In the genomic region with DNA sequence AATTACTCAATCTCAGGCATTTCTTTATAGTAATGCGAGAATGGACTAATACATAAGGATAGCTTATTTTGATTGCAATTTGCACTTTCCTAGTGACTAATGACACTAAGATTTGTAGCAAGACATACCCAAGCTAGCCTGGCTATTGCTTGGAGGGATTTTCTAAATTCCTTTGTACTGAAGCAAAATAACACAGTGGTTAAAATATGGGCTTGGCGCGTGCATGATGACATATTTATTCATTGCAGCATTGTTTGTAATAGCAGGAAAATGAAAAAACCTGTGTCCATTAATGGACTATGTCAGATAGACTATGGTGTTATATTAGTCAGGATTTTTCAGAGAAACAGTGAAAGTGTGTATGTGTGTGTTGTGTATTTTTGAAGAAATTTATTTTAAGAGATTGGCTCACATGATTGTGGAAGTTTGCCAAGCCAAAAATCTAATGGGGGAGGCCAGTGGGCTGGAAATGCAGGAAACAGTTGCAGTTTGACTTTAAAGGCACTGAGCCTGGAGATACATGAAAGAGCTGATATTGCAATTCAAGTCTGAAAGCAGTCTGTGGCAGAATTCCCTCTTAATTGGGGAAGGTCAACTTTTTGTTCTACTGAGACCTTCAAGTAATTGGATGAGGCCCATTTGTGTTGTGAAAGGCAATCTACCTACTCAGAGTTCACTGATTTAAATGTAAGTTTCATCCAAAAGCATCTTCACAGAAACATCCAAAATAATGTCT, we compare ENCODE assay signal across 12 cellular contexts. TPM values are rescaled to one million over a fixed set of nuclear protein-coding genes. Genes with fewer than 3 reads are reported as not detected.
DNase-seq lines count a peak whose midpoint lies in the region; ATAC-seq, FAIRE-seq and TF ChIP-seq lines count a peak whose summit lies in the region.
"Had no signal": no experiment of that assay in that cellular context is flagged by ENCODE, and none has a peak within 500 bp of the region (broad histone marks: within the 10 kb centered on the region; RNA-seq: fewer than 3 reads in every experiment).

No MANE protein-coding gene starts in this region.

- no peak for FAIRE-seq in D721Med (lab: Jason Lieb, UNC)

- H3K27me3 ChIP-seq in skeletal muscle satellite cell (ENCODE audit: control insufficient read depth, insufficient read depth, low read length) = no peaks in the 10 kb centered on the region

- H3K4me1 ChIP-seq in skeletal muscle satellite cell (ENCODE audit: control insufficient read depth, insufficient read depth, low read length) = peaks cover 46% of the 10 kb centered on the region

- TF ChIP-seq CTCF in fibroblast of the aortic adventitia (IDR thresholded peaks at IDR 0.05; ENCODE audit: insufficient read depth, low read length) (no peak), D721Med (IDR thresholded peaks at IDR 0.05; ENCODE audit: insufficient read depth, missing control alignments) (no peak)

- peaks cover 4% of the 10 kb centered on the region for H3K9me3 ChIP-seq in skeletal muscle satellite cell (replicated peaks; ENCODE audit: low read length)
- H3K9me3 ChIP-seq: mucosa of descending colon had no signal

- peak; percentile 98 for DNase-seq in GM04503 (ENCODE audit: low read depth)
- DNase-seq in fibroblast of the aortic adventitia (ENCODE audit: low read depth) = peak; percentile 95
- DNase-seq in stimulated activated CD4-positive, alpha-beta T cell treated with anti-CD3 and anti-CD28 coated beads, Interleukin-1b, Interleukin-23, amount 100 ng/mL, for 48 hours = no peak
- DNase-seq in NOMO-1 treated with dmso at 0.1 percent for 144 hours (lab: John Stamatoyannopoulos, UW; ENCODE audit: unreplicated experiment) = no peak
- no peak for DNase-seq in D721Med (ENCODE audit: insufficient read length, low spot score)
- no peak for DNase-seq in stimulated activated CD4-positive, alpha-beta T cell treated with anti-CD3 and anti-CD28 coated beads, Interleukin-15, amount 100 ng/mL, for 24 hours
- DNase-seq: head of caudate nucleus, mucosa of descending colon, NCI-H526, T-cell had no signal

- peak overlapping the region; percentile 58 for H3K9ac ChIP-seq in skeletal muscle satellite cell (ENCODE audit: low read depth, low read length)

- H3K4me3 ChIP-seq in fibroblast of the aortic adventitia (ENCODE audit: low read depth, low read length) = no peak overlapping the region
- H3K4me3 ChIP-seq in skeletal muscle satellite cell (ENCODE audit: low read length) = no peak overlapping the region
- H3K4me3 ChIP-seq: mucosa of descending colon had no signal

- peak; percentile 27 for ATAC-seq in SK-N-SH treated with all-trans-retinoic acid at 6 μM for 48 hours
- ATAC-seq: mucosa of descending colon, T-cell had no signal

- peak overlapping the region; percentile 45 for H3K4me2 ChIP-seq in skeletal muscle satellite cell (ENCODE audit: low read length)

- H3K36me3 ChIP-seq in skeletal muscle satellite cell (ENCODE audit: insufficient read depth, low read length) = no peaks in the 10 kb centered on the region

TF ChIP-seq in SK-N-SH treated with all-trans-retinoic acid at 6 μM for 48 hours, 23 proteins besides CTCF, POLR2A, EP300 and RAD21:
- TF ChIP-seq ESRRG (CRISPR knock-in tag; IDR thresholded peaks at IDR 0.05) = no peak
- peak; percentile 86 for TF ChIP-seq ISL1 (CRISPR knock-in tag; IDR thresholded peaks at IDR 0.05)
- no peak for TF ChIP-seq PPARA (CRISPR knock-in tag; IDR thresholded peaks at IDR 0.05; ENCODE audit: borderline replicate concordance)
- TF ChIP-seq GLIS3 (CRISPR knock-in tag; IDR thresholded peaks at IDR 0.05) = no peak
- no peak for TF ChIP-seq ZNF70 (CRISPR knock-in tag; IDR thresholded peaks at IDR 0.05)
- TF ChIP-seq, protein P1, sequence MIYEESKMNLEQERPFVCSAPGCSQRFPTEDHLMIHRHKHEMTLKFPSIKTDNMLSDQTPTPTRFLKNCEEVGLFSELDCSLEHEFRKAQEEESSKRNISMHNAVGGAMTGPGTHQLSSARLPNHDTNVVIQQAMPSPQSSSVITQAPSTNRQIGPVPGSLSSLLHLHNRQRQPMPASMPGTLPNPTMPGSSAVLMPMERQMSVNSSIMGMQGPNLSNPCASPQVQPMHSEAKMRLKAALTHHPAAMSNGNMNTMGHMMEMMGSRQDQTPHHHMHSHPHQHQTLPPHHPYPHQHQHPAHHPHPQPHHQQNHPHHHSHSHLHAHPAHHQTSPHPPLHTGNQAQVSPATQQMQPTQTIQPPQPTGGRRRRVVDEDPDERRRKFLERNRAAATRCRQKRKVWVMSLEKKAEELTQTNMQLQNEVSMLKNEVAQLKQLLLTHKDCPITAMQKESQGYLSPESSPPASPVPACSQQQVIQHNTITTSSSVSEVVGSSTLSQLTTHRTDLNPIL (CRISPR knock-in tag; IDR thresholded peaks at IDR 0.05; ENCODE audit: low read depth) = 0 out of 2 replicates have a peak, but pooled peaks have one; percentile 23
- TF ChIP-seq RARB (CRISPR knock-in tag; IDR thresholded peaks at IDR 0.05) = no peak
- TF ChIP-seq ARNTL (CRISPR knock-in tag; IDR thresholded peaks at IDR 0.05; ENCODE audit: borderline replicate concordance, low read depth) = no peak
- no peak for TF ChIP-seq TCF4 (CRISPR knock-in tag; IDR thresholded peaks at IDR 0.05; ENCODE audit: borderline replicate concordance)
- no peak for TF ChIP-seq SNAI2 (CRISPR knock-in tag; IDR thresholded peaks at IDR 0.05)
- no peak for TF ChIP-seq ZC3H10 (CRISPR knock-in tag; IDR thresholded peaks at IDR 0.05)
- no peak for TF ChIP-seq ZNF8 (CRISPR knock-in tag; IDR thresholded peaks at IDR 0.05)

RNA-seq across cellular contexts. Expression of gene LAPTM4A, which starts 16.7 kb away (rescaled TPM):
- 90.2 and 251 TPM in 2 replicates for total RNA-seq in fibroblast of the aortic adventitia (ENCODE audit: low replicate concordance)
- total RNA-seq in skeletal muscle satellite cell (2012; rRNA removed) = 130 and 171 TPM in 2 replicates

RNA-seq across cellular contexts. Expression of gene MATN3, which starts 55.7 kb away (rescaled TPM):
- 0.82 and 1.1 TPM in 2 replicates for total RNA-seq in fibroblast of the aortic adventitia (ENCODE audit: low replicate concordance)
- 1.0 and 2.0 TPM in 2 replicates for total RNA-seq in skeletal muscle satellite cell (2012; rRNA removed)

Comparison
In these comparisons a context has a peak if more than half of its experiments do, and no peak if none do; other contexts are left out.
1. DNase-seq: peak in GM04503 (single experiment) and fibroblast of the aortic adventitia (single experiment); none in stimulated activated CD4-positive, alpha-beta T cell treated with anti-CD3 and anti-CD28 coated beads, Interleukin-1b, Interleukin-23, amount 100 ng/mL, for 48 hours (single experiment), NOMO-1 treated with dmso at 0.1 percent for 144 hours (single experiment), D721Med (single experiment) and stimulated activated CD4-positive, alpha-beta T cell treated with anti-CD3 and anti-CD28 coated beads, Interleukin-15, amount 100 ng/mL, for 24 hours (single experiment).